Comparison of ENCODE assay signal across 11 cellular contexts in the genomic region with DNA sequence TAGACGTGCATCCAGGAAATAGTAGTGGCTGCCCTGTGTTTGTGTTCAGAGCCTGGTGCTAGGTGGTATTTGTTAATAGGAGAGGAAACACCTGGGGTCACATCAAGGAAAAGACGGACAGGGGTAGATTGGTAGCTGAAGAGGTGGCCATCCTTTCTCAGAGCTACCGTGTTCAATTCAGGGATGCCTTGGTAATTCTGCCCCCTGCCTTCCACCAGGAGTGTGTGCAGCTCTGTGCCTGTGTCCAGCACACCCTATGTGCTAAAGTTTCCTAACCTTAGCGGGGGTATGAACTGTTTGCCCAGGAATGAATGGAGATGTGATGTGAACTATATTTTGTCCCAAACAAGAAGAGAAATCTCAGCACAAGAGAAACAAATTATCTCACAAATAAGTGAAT.
DNase-seq lines count a peak whose midpoint lies in the region; ATAC-seq and TF ChIP-seq lines count a peak whose summit lies in the region.
"Had no signal": no experiment of that assay in that cellular context is flagged by ENCODE, and none has a peak within 500 bp of the region (broad histone marks: within the 10 kb centered on the region; RNA-seq: fewer than 3 reads in every experiment).

No MANE protein-coding gene starts in this region.

- H3K79me1 ChIP-seq in trophoblast cell (ENCODE audit: low read length), result no peaks in the 10 kb centered on the region

- H3K14ac ChIP-seq in trophoblast cell (ENCODE audit: low read length), result no peak overlapping the region

- no CpG with 5 or more reads among the region's 4 CpGs for WGBS in trophoblast cell (ENCODE audit: extremely low coverage, insufficient coverage, insufficient read length)

- no peaks in the 10 kb centered on the region for H3K9me3 ChIP-seq in OCI-LY1 (ENCODE audit: low read length)
- H3K9me3 ChIP-seq in trophoblast cell (ENCODE audit: insufficient read depth, low read depth, low read length), result no peaks in the 10 kb centered on the region
- H3K9me3 ChIP-seq: colonic mucosa had no signal

- no peak overlapping the region for H3K23ac ChIP-seq in trophoblast cell (ENCODE audit: low read length)

- DNase-seq in GM13976 (ENCODE audit: low spot score) (no peak), glutamatergic neuron (no peak), trophoblast cell (peak; percentile 5 to 41), NCI-H524 (lab: John Stamatoyannopoulos, UW) (no peak), KBM-7 (no peak)
- no peak for DNase-seq in stimulated activated CD4-positive, alpha-beta T cell treated with anti-CD3 and anti-CD28 coated beads, Interleukin-4, amount 100 ng/mL, for 24 hours
- DNase-seq: colonic mucosa; naive thymus-derived CD8-positive, alpha-beta T cell had no signal

- no peaks in the 10 kb centered on the region for H3K36me3 Mint-ChIP-seq in glutamatergic neuron (ENCODE audit: unreplicated experiment)
- H3K36me3 Mint-ChIP-seq: naive thymus-derived CD8-positive, alpha-beta T cell had no signal

- no peaks in the 10 kb centered on the region for H3K36me3 ChIP-seq in OCI-LY1 (ENCODE audit: insufficient read depth, low read length)
- no peaks in the 10 kb centered on the region for H3K36me3 ChIP-seq in trophoblast cell (ENCODE audit: control insufficient read depth in 1 of 2, insufficient read depth in 2 of 2, low read length in 2 of 2)
- H3K36me3 ChIP-seq: colonic mucosa had no signal

- in situ Hi-C loops in GM13976 (cut with MboI; ENCODE audit: low sequenced_read_pairs, unreplicated experiment), result no loop called here
- in situ Hi-C loops in KBM-7 (cut with MboI; ENCODE audit: low pct_unique_long_range_greater_than_20kb, low sequenced_read_pairs), result no loop called here

- no peak overlapping the region for H3K27ac Mint-ChIP-seq in glutamatergic neuron (ENCODE audit: unreplicated experiment)
- H3K27ac Mint-ChIP-seq: IgD-negative memory B cell; naive thymus-derived CD8-positive, alpha-beta T cell had no signal

- no peak overlapping the region for H4K8ac ChIP-seq in trophoblast cell (ENCODE audit: low read depth, low read length)

- H3K4me3 ChIP-seq in OCI-LY1 (ENCODE audit: low read depth, low read length, poor library complexity, severe bottlenecking) (no peak overlapping the region), trophoblast cell (ENCODE audit: low read depth, low read length) (no peak overlapping the region)
- H3K4me3 ChIP-seq: colonic mucosa had no signal

- no peak overlapping the region for H3K4me3 Mint-ChIP-seq in glutamatergic neuron (ENCODE audit: unreplicated experiment)
- H3K4me3 Mint-ChIP-seq: IgD-negative memory B cell; naive thymus-derived CD8-positive, alpha-beta T cell had no signal

- no peak overlapping the region for H4K91ac ChIP-seq in trophoblast cell (ENCODE audit: low read depth, low read length)

- no peak overlapping the region for H3K4ac ChIP-seq in trophoblast cell (ENCODE audit: low read depth, low read length)

- no peaks in the 10 kb centered on the region for H3K4me1 Mint-ChIP-seq in glutamatergic neuron (ENCODE audit: low read depth, unreplicated experiment)
- H3K4me1 Mint-ChIP-seq: IgD-negative memory B cell; naive thymus-derived CD8-positive, alpha-beta T cell had no signal

- no peak overlapping the region for H4K12ac ChIP-seq in trophoblast cell (ENCODE audit: low read depth, low read length)

- no peaks in the 10 kb centered on the region for H3F3A ChIP-seq in OCI-LY1 (ENCODE audit: insufficient read depth, low read length)

- H3K4me2 ChIP-seq in OCI-LY1 (ENCODE audit: low read length) (no peak overlapping the region), trophoblast cell (ENCODE audit: low read length) (no peak overlapping the region)

- H3K4me1 ChIP-seq in OCI-LY1 (ENCODE audit: insufficient read depth, low read length, severe bottlenecking) (no peaks in the 10 kb centered on the region), trophoblast cell (ENCODE audit: control insufficient read depth in 1 of 2, insufficient read depth in 2 of 2, low read length in 2 of 2) (no peaks in the 10 kb centered on the region)
- H3K4me1 ChIP-seq: colonic mucosa had no signal

- no peak overlapping the region for H3K18ac ChIP-seq in trophoblast cell (ENCODE audit: low read length)

- H3K9ac ChIP-seq in OCI-LY1 (ENCODE audit: low read length) (no peak overlapping the region), trophoblast cell (ENCODE audit: low read length) (no peak overlapping the region)

- H3K27me3 ChIP-seq in OCI-LY1 (ENCODE audit: insufficient read depth, low read length), result no peaks in the 10 kb centered on the region
- no peaks in the 10 kb centered on the region for H3K27me3 ChIP-seq in trophoblast cell (ENCODE audit: insufficient read depth, low read length)
- H3K27me3 ChIP-seq: colonic mucosa had no signal

- TF ChIP-seq CTCF in GM13976 (IDR thresholded peaks at IDR 0.05; ENCODE audit: borderline replicate concordance, control extremely low read depth, extremely low read depth, insufficient read depth, missing control alignments) (peak; percentile 19), OCI-LY1 (IDR thresholded peaks at IDR 0.05; ENCODE audit: low read length) (peak; percentile 49), glutamatergic neuron (IDR thresholded peaks at IDR 0.05; ENCODE audit: partially characterized antibody, unreplicated experiment) (peak; percentile 35)

- H2BK12ac ChIP-seq in trophoblast cell (ENCODE audit: low read length), result no peak overlapping the region

- no peak overlapping the region for H2BK5ac ChIP-seq in trophoblast cell (ENCODE audit: low read depth, low read length, poor library complexity)

- no peaks in the 10 kb centered on the region for H3K9me2 ChIP-seq in OCI-LY1 (ENCODE audit: low read depth, low read length)

- H2BK120ac ChIP-seq in trophoblast cell (ENCODE audit: insufficient read depth, low read length, poor library complexity), result no peak overlapping the region

- H3K9me3 Mint-ChIP-seq in glutamatergic neuron (ENCODE audit: unreplicated experiment), result no peaks in the 10 kb centered on the region

- ATAC-seq in GM21717 (IDR thresholded peaks at IDR 0.05; ENCODE audit: unreplicated experiment), result no peak
- ATAC-seq: naive thymus-derived CD8-positive, alpha-beta T cell had no signal

- no peak overlapping the region for H2AK5ac ChIP-seq in trophoblast cell (ENCODE audit: low read length)

- no peaks in the 10 kb centered on the region for H3K79me2 ChIP-seq in OCI-LY1 (ENCODE audit: insufficient read depth, low read length)
- no peaks in the 10 kb centered on the region for H3K79me2 ChIP-seq in trophoblast cell (ENCODE audit: control insufficient read depth, insufficient read depth, low read length, poor library complexity)

- H3K27ac ChIP-seq in OCI-LY1 (ENCODE audit: low read depth, low read length, poor library complexity, severe bottlenecking) (no peak overlapping the region), trophoblast cell (ENCODE audit: low read depth, low read length) (no peak overlapping the region)
- H3K27ac ChIP-seq: colonic mucosa had no signal

- H3K27me3 Mint-ChIP-seq in glutamatergic neuron (ENCODE audit: unreplicated experiment), result peaks cover 3% of the 10 kb centered on the region

- H4K20me1 ChIP-seq in OCI-LY1 (ENCODE audit: insufficient read depth, low read length), result no peaks in the 10 kb centered on the region

- no peak overlapping the region for H2AFZ ChIP-seq in OCI-LY1 (ENCODE audit: low read length)
- no peak overlapping the region for H2AFZ ChIP-seq in trophoblast cell (ENCODE audit: insufficient read depth, low read length, poor library complexity)

Comparison
In these comparisons a context has a peak if more than half of its experiments do, and no peak if none do; other contexts are left out.
1. DNase-seq: peak in trophoblast cell (2 of 2); none in GM13976 (single experiment), glutamatergic neuron (single experiment), NCI-H524 (0 of 2), stimulated activated CD4-positive, alpha-beta T cell treated with anti-CD3 and anti-CD28 coated beads, Interleukin-4, amount 100 ng/mL, for 24 hours (single experiment) and KBM-7 (single experiment).
2. Peak in every context shown above with its lines, with median percentiles within 50 percentile points of each other: CTCF ChIP-seq.